In the genomic region with DNA sequence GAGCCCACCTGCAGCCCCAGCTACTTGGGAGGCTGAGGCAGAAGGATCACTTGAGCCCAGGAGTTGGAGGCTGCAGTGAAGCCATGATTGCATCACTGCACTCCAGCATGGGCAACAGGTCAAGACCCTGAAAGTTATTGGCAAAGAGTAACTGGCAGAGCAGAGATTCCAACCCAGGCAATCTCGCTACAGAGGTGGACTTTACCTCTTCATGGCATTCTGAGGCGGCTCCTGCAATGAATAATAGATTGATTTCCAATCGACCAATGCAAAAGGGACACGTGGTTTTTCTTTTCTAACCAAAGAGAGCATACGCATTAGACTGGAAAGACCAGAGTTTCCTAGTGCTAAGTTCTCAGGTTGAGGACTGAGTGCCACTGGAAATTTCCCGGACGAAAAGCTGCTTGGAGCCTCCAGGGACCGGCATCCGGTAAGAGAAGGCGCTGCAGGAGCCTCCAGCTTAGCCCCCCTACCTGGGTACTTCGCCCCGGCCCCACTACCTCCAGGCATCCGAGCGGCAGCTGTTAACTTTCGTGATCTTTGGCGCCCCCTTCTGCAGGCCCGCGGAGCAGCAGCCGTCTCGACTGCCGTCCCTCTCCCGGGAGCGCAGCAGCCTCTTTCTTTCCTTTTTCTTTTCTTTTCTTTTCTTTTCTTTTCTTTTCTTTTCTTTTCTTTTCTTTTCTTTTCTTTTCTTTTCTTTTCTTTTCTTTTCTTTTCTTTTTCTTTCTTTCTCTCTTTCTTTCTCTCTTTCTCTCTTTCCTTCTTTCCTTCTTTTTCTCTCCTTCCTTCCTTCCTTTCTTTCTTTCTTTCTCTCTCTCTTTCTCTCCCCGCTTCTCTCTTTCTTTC, we compare ENCODE assay signal across 8 cellular contexts. TPM values are rescaled to one million over a fixed set of nuclear protein-coding genes. Genes with fewer than 3 reads are reported as not detected.
DNase-seq lines count a peak whose midpoint lies in the region; ATAC-seq, FAIRE-seq and TF ChIP-seq lines count a peak whose summit lies in the region.

No MANE protein-coding gene starts in this region.

- H3K4me1 ChIP-seq in HUES6 (ENCODE audit: control insufficient read depth, insufficient read depth, low read length): peaks cover 4% of the 10 kb centered on the region; the same call in 1 of the 2 replicates
- 0 out of 2 replicates have a peak, but pooled peaks cover 7% of the 10 kb centered on the region for H3K4me1 ChIP-seq in Panc1 (ENCODE audit: control insufficient read depth, insufficient read depth, low read length)
- H3K4me1 ChIP-seq in tibial artery: peaks cover 0 to 26% (median 12%) of the 10 kb centered on the region in 4 donors

- POLR2A ChIA-PET in Panc1 (lab: Charles Lee): no interaction called here

- no peak for FAIRE-seq in frontal cortex (lab: Jason Lieb, UNC)

- intact Hi-C loops in Panc1 (cut with micrococcal nuclease; ENCODE audit: unreplicated experiment): loop anchor here (5.0 kb wide), 1 partner anchor 86 kb away; a partner anchor contains a TSS
- intact Hi-C loops in tibial artery (cut with DNase I; ENCODE audit: low total_unique reads): no loop called here

- CTCF ChIA-PET in Panc1 (lab: Charles Lee): interaction anchor here (0.6 to 1.2 kb wide), 3 partner anchors 9 to 124 kb away, joined by 5 to 13 read pairs (median 6); a partner anchor contains a TSS

- H3K27me3 ChIP-seq in HUES6 (ENCODE audit: control insufficient read depth, insufficient read depth, low read length) (peaks cover 12% of the 10 kb centered on the region), Panc1 (ENCODE audit: control insufficient read depth, insufficient read depth, low read length) (no peaks in the 10 kb centered on the region), tibial artery (no peaks in the 10 kb centered on the region)

- H3K4me3 ChIP-seq in HUES6 (ENCODE audit: low read depth, low read length) (peak overlapping the region; percentile 43), Panc1 (ENCODE audit: low read depth in 2 of 2, low read length in 2 of 2) (peak overlapping the region in 1 of 2 experiments; percentile 14; a peak in 2 of 4 replicates), tibial artery (peak overlapping the region in 1 of 2 donors; percentile 19)

- TF ChIP-seq CTCF in Panc1 (IDR thresholded peaks at IDR 0.05) (peak; percentile 97), tibial artery (IDR thresholded peaks at IDR 0.05) (peak; percentile 80 to 89)

- peak; percentile 47 for DNase-seq in CMK (ENCODE audit: low read depth)
- DNase-seq in Panc1 (ENCODE audit: low read depth, low spot score): no peak
- peak; percentile 72 for DNase-seq in activated effector memory CD4-positive, alpha-beta T cell treated with Interleukin-2 at 50 U/mL for 16 hours
- peak; percentile 66 to 75 for DNase-seq in frontal cortex (ENCODE audit: low spot score in 2 of 2)
- DNase-seq in occipital lobe (lab: John Stamatoyannopoulos, UW): peak; percentile 45
- DNase-seq in tibial artery: peak; percentile 72 to 86

- H3K27ac ChIP-seq in HUES6 (ENCODE audit: low read depth, low read length): no peak overlapping the region
- H3K27ac ChIP-seq in Panc1 (ENCODE audit: low read length): 0 out of 2 replicates have a peak overlapping the region, but pooled peaks have one; percentile 37
- H3K27ac ChIP-seq in tibial artery: no peak overlapping the region

- in situ Hi-C loops in Panc1 (cut with HindIII; ENCODE audit: low pct_unique_long_range_greater_than_20kb, low sequenced_read_pairs): no loop called here

- H3K36me3 ChIP-seq in HUES6 (ENCODE audit: control insufficient read depth, insufficient read depth, low read length) (no peaks in the 10 kb centered on the region), Panc1 (ENCODE audit: control insufficient read depth, insufficient read depth, low read length) (peaks cover 2% of the 10 kb centered on the region; the same call in 1 of the 2 replicates), tibial artery (no peaks in the 10 kb centered on the region)

- ATAC-seq in Panc1 (peak; percentile 47), HG02588 (IDR thresholded peaks at IDR 0.05; ENCODE audit: unreplicated experiment) (no peak)

- H3K9me3 ChIP-seq in HUES6 (ENCODE audit: control insufficient read depth, insufficient read depth, low read depth, low read length) (no peaks in the 10 kb centered on the region), Panc1 (ENCODE audit: control insufficient read depth, insufficient read depth, low read depth, low read length) (no peaks in the 10 kb centered on the region), tibial artery (no peaks in the 10 kb centered on the region)

- peak overlapping the region; percentile 36 for H3K9ac ChIP-seq in HUES6 (ENCODE audit: low read length)

- BruUV-seq in Panc1 (replicated peaks; lab: Mats Ljungman, UMichigan): no TSS peak

RNA-seq across cellular contexts. Expression of a gene that starts 4.1 kb away (rescaled TPM):
- total RNA-seq in Panc1 (2021; ENCODE audit: unreplicated experiment): 5.2 TPM
- 4.9 TPM for polyA plus RNA-seq in Panc1 (2012; ENCODE audit: insufficient read length)
- 4.9 TPM for total RNA-seq in frontal cortex
- total RNA-seq in occipital lobe: 6.4 TPM

RNA-seq across cellular contexts. Expression of a gene that starts 11.4 kb away (rescaled TPM):
- 12.6 TPM for total RNA-seq in Panc1 (2021; ENCODE audit: unreplicated experiment)
- 13.0 TPM for polyA plus RNA-seq in Panc1 (2012; ENCODE audit: insufficient read length)
- 17.1 TPM for total RNA-seq in frontal cortex
- total RNA-seq in occipital lobe: 19.2 TPM

RNA-seq across cellular contexts. Expression of a gene that starts 11.7 kb away (rescaled TPM):
- total RNA-seq in Panc1 (2021; ENCODE audit: unreplicated experiment): 92.3 TPM
- polyA plus RNA-seq in Panc1 (2012; ENCODE audit: insufficient read length): 100 TPM
- 17.5 TPM for total RNA-seq in frontal cortex
- 17.8 TPM for total RNA-seq in occipital lobe

RNA-seq across cellular contexts. Expression of a gene that starts 17.9 kb away (rescaled TPM):
- total RNA-seq in Panc1 (2021; ENCODE audit: unreplicated experiment) (224 TPM), frontal cortex (34.6 TPM), occipital lobe (22.6 TPM)
- polyA plus RNA-seq in Panc1 (2012; ENCODE audit: insufficient read length): 308 TPM

RNA-seq across cellular contexts. Expression of a gene that starts 27.7 kb away (rescaled TPM):
- total RNA-seq in Panc1 (2021; ENCODE audit: unreplicated experiment): 33.2 TPM
- 24.3 TPM for polyA plus RNA-seq in Panc1 (2012; ENCODE audit: insufficient read length)
- 16.3 TPM for total RNA-seq in frontal cortex
- 8.0 TPM for total RNA-seq in occipital lobe
